ENCODE assay signal across 8 cellular contexts in the genomic region with DNA sequence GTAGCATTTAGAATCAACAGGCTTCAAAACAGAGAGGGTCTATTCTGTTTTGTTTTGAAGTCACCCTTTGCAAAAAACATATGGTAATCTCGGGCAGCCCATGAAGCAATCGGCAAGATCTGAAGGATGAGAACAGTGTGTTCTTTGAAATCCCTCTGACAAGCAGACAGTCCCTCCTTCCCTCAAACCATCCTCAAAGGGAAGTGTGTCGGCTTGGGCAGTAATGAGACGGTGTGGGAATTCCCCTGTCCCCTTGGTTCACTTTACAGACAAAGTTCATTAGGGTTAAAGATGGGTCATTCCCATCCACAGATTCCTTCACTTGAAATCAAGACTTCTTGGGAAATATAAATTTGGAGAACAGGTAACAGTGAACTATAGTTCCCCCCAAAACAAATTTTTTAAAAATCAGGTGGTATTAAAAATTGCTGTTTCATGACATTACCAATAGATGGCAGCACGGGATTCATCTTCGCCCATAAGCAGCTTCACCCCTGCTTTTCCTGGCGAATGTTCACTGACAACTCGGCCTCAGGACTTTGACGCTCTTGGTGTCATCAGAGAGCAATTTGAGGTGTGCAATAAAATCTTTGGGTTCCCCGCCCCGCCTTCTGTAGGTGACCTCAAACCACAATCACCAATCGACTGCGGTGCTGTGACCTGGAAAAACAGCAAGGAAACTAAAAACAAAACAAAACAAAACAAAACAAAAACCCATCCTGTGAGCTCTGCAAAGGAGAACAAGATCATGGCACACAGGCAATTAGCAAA.
DNase-seq lines count a peak whose midpoint lies in the region; ATAC-seq and TF ChIP-seq lines count a peak whose summit lies in the region.

No MANE protein-coding gene starts in this region.

- ATAC-seq in GM21737 (IDR thresholded peaks at IDR 0.05; ENCODE audit: unreplicated experiment), result peak; percentile 73
- ATAC-seq in gastroesophageal sphincter, result peak; percentile 63

- H3K4me3 Mint-ChIP-seq in type B pancreatic cell, result peak overlapping the region; percentile 53

- no peak overlapping the region for H3K4me3 ChIP-seq in gastroesophageal sphincter

- DNase-seq in DMS53 treated with DMSO at 0.1 percent for 48 hours (lab: John Stamatoyannopoulos, UW; ENCODE audit: unreplicated experiment) (peak; percentile 30), LHCN-M2 (ENCODE audit: low read depth) (peak; percentile 78), SIG-M5 (lab: John Stamatoyannopoulos, UW) (peak; percentile 42), pons (ENCODE audit: low spot score) (peak; percentile 88), type B pancreatic cell (ENCODE audit: extremely low spot score, unreplicated experiment) (no peak)
- DNase-seq in activated effector memory CD4-positive, alpha-beta T cell treated with anti-CD3 and anti-CD28 coated beads, Interleukin-2, amount 50 U/mL, for 16 hours, result peak; percentile 89

- peaks cover 12% of the 10 kb centered on the region for H3K4me1 Mint-ChIP-seq in type B pancreatic cell (ENCODE audit: unreplicated experiment)

- H3K27me3 ChIP-seq in gastroesophageal sphincter, result no peaks in the 10 kb centered on the region

- TF ChIP-seq EP300 in gastroesophageal sphincter (IDR thresholded peaks at IDR 0.05), result no peak

- H3K27ac Mint-ChIP-seq in type B pancreatic cell, result peak overlapping the region; percentile 66

- no peaks in the 10 kb centered on the region for H3K36me3 Mint-ChIP-seq in type B pancreatic cell

- peak; percentile 56 to 83 (median 78) for TF ChIP-seq CTCF in gastroesophageal sphincter (IDR thresholded peaks at IDR 0.05)
- peak; percentile 88 for TF ChIP-seq CTCF in type B pancreatic cell (conservative IDR thresholded peaks at IDR 0.05)

- TF ChIP-seq POLR2A in gastroesophageal sphincter (IDR thresholded peaks at IDR 0.05), result no peak

- no peaks in the 10 kb centered on the region for H3K9me3 ChIP-seq in gastroesophageal sphincter

- H3K9me3 Mint-ChIP-seq in type B pancreatic cell, result no peaks in the 10 kb centered on the region

- WGBS in gastroesophageal sphincter (ENCODE audit: low coverage in 1 of 2), 2 donors, result 4 to 17% methylated on average over 12 to 13 of the region's 13 CpGs

- H3K4me1 ChIP-seq in gastroesophageal sphincter, result peaks cover 3 to 12% (median 7%) of the 10 kb centered on the region in 3 donors

- peak overlapping the region in 1 of 4 donors; percentile 7 for H3K27ac ChIP-seq in gastroesophageal sphincter

- H3K36me3 ChIP-seq in gastroesophageal sphincter, result no peaks in the 10 kb centered on the region

- H3K27me3 Mint-ChIP-seq in type B pancreatic cell, result peaks cover 5% of the 10 kb centered on the region
